In the genomic region with DNA sequence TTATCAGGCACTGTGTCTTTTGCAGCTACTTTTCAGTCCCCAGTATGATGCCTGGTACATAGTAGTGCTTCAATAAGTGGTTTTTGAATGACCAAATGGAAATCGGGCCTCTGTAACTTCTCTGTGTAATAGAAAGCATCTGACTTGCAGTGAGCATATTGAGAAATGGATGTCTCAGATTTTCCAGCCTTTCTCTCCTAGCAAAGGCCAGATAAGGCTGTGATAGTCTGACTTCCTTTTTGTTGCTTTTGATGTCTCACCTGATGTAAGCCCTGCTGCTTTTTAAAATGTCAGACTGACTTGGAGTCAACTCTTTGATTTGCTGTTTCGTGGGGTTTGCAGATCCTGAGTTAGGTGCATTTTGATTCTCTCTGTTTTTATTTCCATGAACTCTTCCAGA, we compare ENCODE assay signal across 1 cellular context.
TF ChIP-seq lines count a peak whose summit lies in the region.

No MANE protein-coding gene starts in this region.

TF ChIP-seq in GM23338, 12 proteins besides CTCF, POLR2A, EP300 and RAD21 (continued from another document):
- TF ChIP-seq, protein P1, sequence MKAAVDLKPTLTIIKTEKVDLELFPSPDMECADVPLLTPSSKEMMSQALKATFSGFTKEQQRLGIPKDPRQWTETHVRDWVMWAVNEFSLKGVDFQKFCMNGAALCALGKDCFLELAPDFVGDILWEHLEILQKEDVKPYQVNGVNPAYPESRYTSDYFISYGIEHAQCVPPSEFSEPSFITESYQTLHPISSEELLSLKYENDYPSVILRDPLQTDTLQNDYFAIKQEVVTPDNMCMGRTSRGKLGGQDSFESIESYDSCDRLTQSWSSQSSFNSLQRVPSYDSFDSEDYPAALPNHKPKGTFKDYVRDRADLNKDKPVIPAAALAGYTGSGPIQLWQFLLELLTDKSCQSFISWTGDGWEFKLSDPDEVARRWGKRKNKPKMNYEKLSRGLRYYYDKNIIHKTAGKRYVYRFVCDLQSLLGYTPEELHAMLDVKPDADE (IDR thresholded peaks at IDR 0.05) = no peak
- TF ChIP-seq EZH2phosphoT487 (IDR thresholded peaks at IDR 0.05; ENCODE audit: unreplicated experiment) (no peak), NANOG (IDR thresholded peaks at IDR 0.05; ENCODE audit: borderline replicate concordance) (no peak), STAT1 (IDR thresholded peaks at IDR 0.05; ENCODE audit: unreplicated experiment) (no peak), POLR2AphosphoS5 (IDR thresholded peaks at IDR 0.05; ENCODE audit: low read depth) (no peak)
- TF ChIP-seq, protein P2, sequence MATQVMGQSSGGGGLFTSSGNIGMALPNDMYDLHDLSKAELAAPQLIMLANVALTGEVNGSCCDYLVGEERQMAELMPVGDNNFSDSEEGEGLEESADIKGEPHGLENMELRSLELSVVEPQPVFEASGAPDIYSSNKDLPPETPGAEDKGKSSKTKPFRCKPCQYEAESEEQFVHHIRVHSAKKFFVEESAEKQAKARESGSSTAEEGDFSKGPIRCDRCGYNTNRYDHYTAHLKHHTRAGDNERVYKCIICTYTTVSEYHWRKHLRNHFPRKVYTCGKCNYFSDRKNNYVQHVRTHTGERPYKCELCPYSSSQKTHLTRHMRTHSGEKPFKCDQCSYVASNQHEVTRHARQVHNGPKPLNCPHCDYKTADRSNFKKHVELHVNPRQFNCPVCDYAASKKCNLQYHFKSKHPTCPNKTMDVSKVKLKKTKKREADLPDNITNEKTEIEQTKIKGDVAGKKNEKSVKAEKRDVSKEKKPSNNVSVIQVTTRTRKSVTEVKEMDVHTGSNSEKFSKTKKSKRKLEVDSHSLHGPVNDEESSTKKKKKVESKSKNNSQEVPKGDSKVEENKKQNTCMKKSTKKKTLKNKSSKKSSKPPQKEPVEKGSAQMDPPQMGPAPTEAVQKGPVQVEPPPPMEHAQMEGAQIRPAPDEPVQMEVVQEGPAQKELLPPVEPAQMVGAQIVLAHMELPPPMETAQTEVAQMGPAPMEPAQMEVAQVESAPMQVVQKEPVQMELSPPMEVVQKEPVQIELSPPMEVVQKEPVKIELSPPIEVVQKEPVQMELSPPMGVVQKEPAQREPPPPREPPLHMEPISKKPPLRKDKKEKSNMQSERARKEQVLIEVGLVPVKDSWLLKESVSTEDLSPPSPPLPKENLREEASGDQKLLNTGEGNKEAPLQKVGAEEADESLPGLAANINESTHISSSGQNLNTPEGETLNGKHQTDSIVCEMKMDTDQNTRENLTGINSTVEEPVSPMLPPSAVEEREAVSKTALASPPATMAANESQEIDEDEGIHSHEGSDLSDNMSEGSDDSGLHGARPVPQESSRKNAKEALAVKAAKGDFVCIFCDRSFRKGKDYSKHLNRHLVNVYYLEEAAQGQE (IDR thresholded peaks at IDR 0.05; ENCODE audit: unreplicated experiment) = no peak
